In genomic region chr3:172402892-172403643, GRCh38 we compare ENCODE assay signal across 10 cellular contexts. TPM values are rescaled to one million over a fixed set of nuclear protein-coding genes. Genes with fewer than 3 reads are reported as not detected.
"Had no signal": no experiment of that assay in that cellular context is flagged by ENCODE, and none has a peak within 500 bp of the region (broad histone marks: within the 10 kb centered on the region; RNA-seq: fewer than 3 reads in every experiment).

No MANE protein-coding gene starts in this region.

- H3K27me3 Mint-ChIP-seq: IgD-negative memory B cell had no signal

- H3K27ac Mint-ChIP-seq: GM23338, H9, IgD-negative memory B cell had no signal

- H3K4me3 Mint-ChIP-seq: GM23338, H9, IgD-negative memory B cell had no signal

- H3K4me1 Mint-ChIP-seq: GM23338, H9, IgD-negative memory B cell had no signal

- H3K9me3 Mint-ChIP-seq: H9 had no signal

- H2AFZ ChIP-seq: GM23338 had no signal

- H3K4me3 ChIP-seq: GM23338 had no signal

- H3K27ac ChIP-seq: KMS-11 had no signal

- H3K4me2 ChIP-seq: GM23338, KMS-11 had no signal

- H3K9ac ChIP-seq: KMS-11 had no signal

- DNase-seq: H9, HCEC 1CT, KBM-7 had no signal

- ATAC-seq: GM23338 had no signal

- FAIRE-seq: H1, H54, HTR-8/SVneo had no signal

RNA-seq across cellular contexts. Expression of gene GHSR, which starts 45.2 kb away (rescaled TPM):
- total RNA-seq: GM23338, H1, H9, HT-29 had no signal
- polyA plus RNA-seq: GM23338, H1, IgD-negative memory B cell had no signal
